Comparison of ENCODE assay signal across 8 cellular contexts in the genomic region with DNA sequence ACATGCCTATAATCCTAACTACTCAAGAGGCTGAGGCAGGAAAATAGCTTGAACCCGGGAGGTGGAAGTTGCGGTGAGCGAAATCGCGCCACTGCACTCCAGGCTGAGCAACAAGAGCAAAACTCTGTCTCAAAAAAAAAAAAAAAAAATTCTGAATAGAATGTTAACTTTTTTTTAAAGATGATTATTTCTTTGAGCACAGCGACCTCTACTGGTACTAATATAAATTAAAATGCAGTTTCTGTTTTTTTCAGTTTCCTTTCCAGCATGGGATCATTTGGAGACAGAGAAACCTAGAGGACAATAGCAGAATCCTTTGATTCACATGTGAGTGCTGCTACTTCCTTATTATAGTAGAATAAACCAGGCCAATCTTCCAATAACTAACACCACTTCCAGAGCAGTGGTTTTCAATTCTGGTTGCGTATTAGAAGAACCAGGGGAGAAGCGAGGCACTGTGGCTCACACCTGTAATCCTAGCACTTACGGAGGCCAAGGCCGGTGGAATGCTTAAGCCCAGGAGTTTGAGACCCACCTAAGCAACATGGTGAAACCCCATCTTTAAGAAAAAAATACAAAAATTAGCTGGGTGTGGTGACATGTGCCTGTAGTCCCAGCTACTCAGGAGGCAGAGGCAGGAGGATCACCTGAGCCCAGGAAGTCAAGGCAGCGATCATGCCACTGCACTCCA. TPM values are rescaled to one million over a fixed set of nuclear protein-coding genes. Genes with fewer than 3 reads are reported as not detected.
DNase-seq lines count a peak whose midpoint lies in the region; ATAC-seq and TF ChIP-seq lines count a peak whose summit lies in the region.

No MANE protein-coding gene starts in this region.

- TF ChIP-seq CTCF in RWPE1 (conservative IDR thresholded peaks at IDR 0.05; ENCODE audit: low read depth) (peak; percentile 58), dorsolateral prefrontal cortex (IDR thresholded peaks at IDR 0.05 in 54 of 56, conservative IDR thresholded peaks at IDR 0.05 in 2 of 56; ENCODE audit: low read depth in 1 of 56, partially characterized antibody in 56 of 56) (peak; percentile 52 to 93 (median 74)), mucosa of descending colon (IDR thresholded peaks at IDR 0.05) (peak; percentile 26)

- H3K9me3 ChIP-seq in mucosa of descending colon = no peaks in the 10 kb centered on the region

- H3K4me3 ChIP-seq in dorsolateral prefrontal cortex = peak overlapping the region in 9 of 59 donors; percentile 1 to 36 (median 12)
- H3K4me3 ChIP-seq in mucosa of descending colon = no peak overlapping the region

- no peaks in the 10 kb centered on the region for H3K27me3 ChIP-seq in dorsolateral prefrontal cortex

- peak overlapping the region; percentile 49 for H3K27ac ChIP-seq in RWPE1
- peak overlapping the region in 25 of 59 donors; percentile 2 to 71 (median 37) for H3K27ac ChIP-seq in dorsolateral prefrontal cortex

- CTCF ChIA-PET in HEK293T (lab: Yijun Ruan, JAX) (interaction anchor here (0.8 to 1.5 kb wide), 2 partner anchors 62 to 159 kb away, joined by 4 read pairs; no protein-coding TSS in a partner anchor), RWPE1 (lab: Yijun Ruan, JAX) (interaction anchor here (0.6 to 0.9 kb wide), 5 partner anchors 18 to 168 kb away, joined by 3 to 4 read pairs (median 3); no protein-coding TSS in a partner anchor)

- H3K36me3 ChIP-seq in mucosa of descending colon (ENCODE audit: low read depth) = no peaks in the 10 kb centered on the region

- peaks cover 34% of the 10 kb centered on the region for H3K4me1 ChIP-seq in mucosa of descending colon (ENCODE audit: low read depth)

- intact Hi-C loops in dorsolateral prefrontal cortex (cut with DNase I) (loop anchor here (2.0 to 5.0 kb wide), 3 partner anchors 139 to 424 kb away; a partner anchor contains a TSS), mucosa of descending colon (cut with DNase I, micrococcal nuclease) (no loop called here)

- DNase-seq in CD1c-positive myeloid dendritic cell (ENCODE audit: extremely low spot score) = peak; percentile 84
- peak; percentile 26 for DNase-seq in HEK293T (ENCODE audit: extremely low spot score)
- DNase-seq in RWPE1 (ENCODE audit: low spot score) = no peak
- DNase-seq in dorsolateral prefrontal cortex = no peak
- DNase-seq in mucosa of descending colon = peak in 2 of 3 donors; percentile 43 to 50
- DNase-seq in activated CD4-positive, CD25-positive, alpha-beta regulatory T cell (lab: John Stamatoyannopoulos, UW) = no peak

- peak; percentile 78 for ATAC-seq in mucosa of descending colon
- ATAC-seq in GM21447 (IDR thresholded peaks at IDR 0.05; ENCODE audit: unreplicated experiment) = no peak
- ATAC-seq in HG02840 (IDR thresholded peaks at IDR 0.05; ENCODE audit: low FRiP score, unreplicated experiment) = no peak

- POLR2A ChIA-PET in HEK293T (lab: Yijun Ruan, JAX) (interaction anchor here (2.9 to 4.0 kb wide), 2 partner anchors 10 kb away, joined by 25 to 30 read pairs; a partner anchor contains a TSS), RWPE1 (lab: Yijun Ruan, JAX; ENCODE audit: low non-redundant PET) (no interaction called here)

TF ChIP-seq in HEK293T, 16 proteins besides CTCF, POLR2A, EP300 and RAD21:
- TF ChIP-seq ZNF384 (IDR thresholded peaks at IDR 0.05) = peak; percentile 94
- TF ChIP-seq TARDBP (IDR thresholded peaks at IDR 0.05) = no peak

RNA-seq across cellular contexts. Expression of a gene that starts 10.2 kb away (rescaled TPM):
- 100 to 1,000 TPM in 28 of 120 experiments, 10 to 100 TPM in 92; 66.9 to 135 (median 93.8) TPM for total RNA-seq in dorsolateral prefrontal cortex
- total RNA-seq in mucosa of descending colon = 100 to 1,000 TPM in 2 of 3 donors, 10 to 100 TPM in 1; 91.3 to 130 (median 113) TPM

RNA-seq across cellular contexts. Expression of a gene that starts 37.0 kb away (rescaled TPM):
- total RNA-seq in dorsolateral prefrontal cortex = 10 to 100 TPM in 83 of 120 experiments, 1 to 10 TPM in 37; 6.5 to 19.1 (median 11.1) TPM
- 10 to 100 TPM in 1 of 3 donors, 1 to 10 TPM in 2; 6.4 to 11.5 (median 7.5) TPM for total RNA-seq in mucosa of descending colon

Comparison
In these comparisons a context has a peak if more than half of its experiments do, and no peak if none do; other contexts are left out.
1. DNase-seq: peak in CD1c-positive myeloid dendritic cell (single experiment), HEK293T (single experiment) and mucosa of descending colon (2 of 3); none in RWPE1 (single experiment), dorsolateral prefrontal cortex (0 of 10) and activated CD4-positive, CD25-positive, alpha-beta regulatory T cell (0 of 4).
2. intact Hi-C loops: an anchor here in dorsolateral prefrontal cortex (2.0 to 5.0 kb wide); none called in mucosa of descending colon.
3. Peak in every context shown above with its lines, with median percentiles within 50 percentile points of each other: CTCF ChIP-seq.